In the genomic region with DNA sequence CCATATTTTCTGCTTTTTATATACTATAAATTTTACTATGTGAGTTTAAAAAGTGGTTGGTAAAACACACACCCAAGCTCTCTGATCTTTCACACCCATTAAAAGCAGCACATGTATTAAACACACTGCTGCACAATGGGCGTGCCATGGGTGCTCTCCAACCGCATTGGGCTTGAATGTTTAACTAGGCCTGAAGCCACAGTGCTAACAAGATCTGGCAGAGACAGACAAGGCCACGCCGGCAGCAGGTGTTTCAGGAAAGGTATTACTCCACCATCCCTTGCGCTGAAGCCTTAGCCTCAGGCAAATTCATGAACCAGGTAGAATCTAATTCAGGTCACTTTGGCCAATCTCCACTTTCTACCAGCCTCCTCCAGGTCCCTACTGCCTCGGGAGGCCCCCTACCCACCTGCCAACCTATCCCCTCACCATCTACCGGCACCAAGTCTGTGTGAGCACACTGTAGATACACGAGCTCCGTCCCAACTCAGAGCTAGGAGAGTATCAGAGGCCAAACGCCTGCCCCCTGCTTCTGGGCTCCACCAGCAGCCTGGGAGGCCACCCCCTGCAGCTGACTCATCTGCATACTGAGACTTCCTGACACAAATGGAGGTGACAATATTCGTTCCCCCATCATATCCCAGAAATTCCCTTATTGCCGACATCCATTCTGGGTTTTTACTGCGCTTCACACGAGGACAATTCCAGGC, we compare ENCODE assay signal across 12 cellular contexts.
DNase-seq lines count a peak whose midpoint lies in the region; ATAC-seq and TF ChIP-seq lines count a peak whose summit lies in the region.
"Had no signal": no experiment of that assay in that cellular context is flagged by ENCODE, and none has a peak within 500 bp of the region (broad histone marks: within the 10 kb centered on the region; RNA-seq: fewer than 3 reads in every experiment).

No MANE protein-coding gene starts in this region.

- H3K9me3 ChIP-seq in liver (ENCODE audit: control insufficient read depth in 4 of 4, low read length in 3 of 4): no peaks in the 10 kb centered on the region

- DNase-seq in COR-L47 (lab: John Stamatoyannopoulos, UW): peak; percentile 95
- DNase-seq in NCI-H1105 treated with DMSO at 0.1 percent for 48 hours (lab: John Stamatoyannopoulos, UW): peak; percentile 86
- DNase-seq in SHP77 treated with DMSO at 0.1 percent for 48 hours (lab: John Stamatoyannopoulos, UW): peak; percentile 86
- DNase-seq in CD14-positive monocyte (ENCODE audit: low spot score): no peak
- DNase-seq in H4 (ENCODE audit: low spot score): no peak

- H3K4me1 Mint-ChIP-seq in CD14-positive monocyte: peaks cover 33% of the 10 kb centered on the region

- peaks cover 2 to 30% (median 21%) of the 10 kb centered on the region in 4 donors for H3K4me1 ChIP-seq in liver (ENCODE audit: control insufficient read depth in 4 of 4, insufficient read depth in 4 of 4, low read length in 3 of 4)

- TF ChIP-seq RAD21 in liver (IDR thresholded peaks at IDR 0.05): peak; percentile 55 to 65

- H3K9me3 Mint-ChIP-seq in CD14-positive monocyte: peaks cover 0 to 6% (median 0%) of the 10 kb centered on the region in 7 donors
- H3K9me3 Mint-ChIP-seq: stimulated activated naive CD8-positive, alpha-beta T cell treated with anti-CD3 and anti-CD28 coated beads, Interleukin-15, Interleukin-2, amounts not matched to agents 100 ng/mL and 50 ng/mL, for 24 hours; T-helper 1 cell treated with Interleukin-12 subunit alpha and Interleukin-12 subunit beta and Interleukin-4 antibody, amounts not matched to agents 30 μg/mL and 1 μg/mL, for 36 hours had no signal

- H3K4me3 ChIP-seq in liver (ENCODE audit: low read depth in 1 of 3, low read length in 3 of 3): no peak overlapping the region
- H3K4me3 ChIP-seq: smooth muscle cell had no signal

- peak overlapping the region; percentile 53 to 86 for H3K27ac ChIP-seq in liver (ENCODE audit: low read depth in 1 of 2, low read length in 2 of 2)
- H3K27ac ChIP-seq: KMS-11 had no signal

- TF ChIP-seq CTCF in liver (IDR thresholded peaks at IDR 0.05; ENCODE audit: low read depth, low read length, missing input control) (no peak), CD14-positive monocyte (IDR thresholded peaks at IDR 0.05) (no peak)

- intact Hi-C loops in CD14-positive monocyte (cut with micrococcal nuclease): no loop called here

- 54% methylated on average over 14 of the region's 14 CpGs for WGBS in liver

- no peak overlapping the region for H3K9ac ChIP-seq in liver (ENCODE audit: low read depth in 1 of 2, low read length in 2 of 2)
- H3K9ac ChIP-seq: KMS-11 had no signal

- H3K27me3 ChIP-seq in liver (ENCODE audit: control insufficient read depth in 4 of 4, insufficient read depth in 4 of 4, low read length in 3 of 4): no peaks in the 10 kb centered on the region

- peak overlapping the region in 2 of 7 donors; percentile 6 to 46 for H3K27ac Mint-ChIP-seq in CD14-positive monocyte
- H3K27ac Mint-ChIP-seq: stimulated activated naive CD8-positive, alpha-beta T cell treated with anti-CD3 and anti-CD28 coated beads, Interleukin-15, Interleukin-2, amounts not matched to agents 100 ng/mL and 50 ng/mL, for 24 hours; T-helper 1 cell treated with Interleukin-12 subunit alpha and Interleukin-12 subunit beta and Interleukin-4 antibody, amounts not matched to agents 30 μg/mL and 1 μg/mL, for 36 hours had no signal

- H3K4me3 Mint-ChIP-seq in CD14-positive monocyte: no peak overlapping the region
- H3K4me3 Mint-ChIP-seq: stimulated activated naive CD8-positive, alpha-beta T cell treated with anti-CD3 and anti-CD28 coated beads, Interleukin-15, Interleukin-2, amounts not matched to agents 100 ng/mL and 50 ng/mL, for 24 hours; T-helper 1 cell treated with Interleukin-12 subunit alpha and Interleukin-12 subunit beta and Interleukin-4 antibody, amounts not matched to agents 30 μg/mL and 1 μg/mL, for 36 hours had no signal

- ATAC-seq in GM19328 (IDR thresholded peaks at IDR 0.05; ENCODE audit: unreplicated experiment) (no peak), GM18502 (IDR thresholded peaks at IDR 0.05; ENCODE audit: poor library complexity, unreplicated experiment) (no peak)

- H3K36me3 Mint-ChIP-seq in CD14-positive monocyte: peaks cover 7 to 14% of the 10 kb centered on the region in 2 donors

- H3K27me3 Mint-ChIP-seq in CD14-positive monocyte (ENCODE audit: low read depth in 3 of 3): peaks cover 0 to 3% (median 2%) of the 10 kb centered on the region in 3 donors
- H3K27me3 Mint-ChIP-seq: stimulated activated naive CD8-positive, alpha-beta T cell treated with anti-CD3 and anti-CD28 coated beads, Interleukin-15, Interleukin-2, amounts not matched to agents 100 ng/mL and 50 ng/mL, for 24 hours had no signal

- no peaks in the 10 kb centered on the region for H3K36me3 ChIP-seq in liver (ENCODE audit: control insufficient read depth in 4 of 4, insufficient read depth in 3 of 4, low read depth in 1 of 4, low read length in 3 of 4)

TF ChIP-seq in liver, 16 proteins besides CTCF, POLR2A, EP300 and RAD21:
- TF ChIP-seq TAF1 (conservative IDR thresholded peaks at IDR 0.05) (no peak), HNF4A (conservative IDR thresholded peaks at IDR 0.05) (peak; percentile 44 to 75), REST (IDR thresholded peaks at IDR 0.05) (peak; percentile 54), FOXA1 (IDR thresholded peaks at IDR 0.05) (peak; percentile 44), GABPA (IDR thresholded peaks at IDR 0.05 in 1 of 2, conservative IDR thresholded peaks at IDR 0.05 in 1 of 2) (no peak), YY1 (IDR thresholded peaks at IDR 0.05) (peak; percentile 79), FOXA2 (IDR thresholded peaks at IDR 0.05) (peak; percentile 68), HNF4G (IDR thresholded peaks at IDR 0.05) (no peak), ATF3 (IDR thresholded peaks at IDR 0.05) (no peak), EGR1 (IDR thresholded peaks at IDR 0.05; ENCODE audit: low read depth in 2 of 2) (peak in 1 of 2 donors; percentile 32), JUND (IDR thresholded peaks at IDR 0.05) (peak in 1 of 2 donors; percentile 28), RXRA (IDR thresholded peaks at IDR 0.05) (peak; percentile 66 to 82), SP1 (IDR thresholded peaks at IDR 0.05) (peak; percentile 73), NR2F2 (IDR thresholded peaks at IDR 0.05) (peak; percentile 11)
- TF ChIP-seq, protein P1, sequence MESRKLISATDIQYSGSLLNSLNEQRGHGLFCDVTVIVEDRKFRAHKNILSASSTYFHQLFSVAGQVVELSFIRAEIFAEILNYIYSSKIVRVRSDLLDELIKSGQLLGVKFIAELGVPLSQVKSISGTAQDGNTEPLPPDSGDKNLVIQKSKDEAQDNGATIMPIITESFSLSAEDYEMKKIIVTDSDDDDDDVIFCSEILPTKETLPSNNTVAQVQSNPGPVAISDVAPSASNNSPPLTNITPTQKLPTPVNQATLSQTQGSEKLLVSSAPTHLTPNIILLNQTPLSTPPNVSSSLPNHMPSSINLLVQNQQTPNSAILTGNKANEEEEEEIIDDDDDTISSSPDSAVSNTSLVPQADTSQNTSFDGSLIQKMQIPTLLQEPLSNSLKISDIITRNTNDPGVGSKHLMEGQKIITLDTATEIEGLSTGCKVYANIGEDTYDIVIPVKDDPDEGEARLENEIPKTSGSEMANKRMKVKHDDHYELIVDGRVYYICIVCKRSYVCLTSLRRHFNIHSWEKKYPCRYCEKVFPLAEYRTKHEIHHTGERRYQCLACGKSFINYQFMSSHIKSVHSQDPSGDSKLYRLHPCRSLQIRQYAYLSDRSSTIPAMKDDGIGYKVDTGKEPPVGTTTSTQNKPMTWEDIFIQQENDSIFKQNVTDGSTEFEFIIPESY (IDR thresholded peaks at IDR 0.05): peak; percentile 69
- TF ChIP-seq, protein P2, sequence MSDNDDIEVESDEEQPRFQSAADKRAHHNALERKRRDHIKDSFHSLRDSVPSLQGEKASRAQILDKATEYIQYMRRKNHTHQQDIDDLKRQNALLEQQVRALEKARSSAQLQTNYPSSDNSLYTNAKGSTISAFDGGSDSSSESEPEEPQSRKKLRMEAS (IDR thresholded peaks at IDR 0.05): peak; percentile 99

Comparison
In these comparisons a context has a peak if more than half of its experiments do, and no peak if none do; other contexts are left out.
1. DNase-seq: peak in COR-L47 (single experiment), NCI-H1105 treated with DMSO at 0.1 percent for 48 hours (single experiment) and SHP77 treated with DMSO at 0.1 percent for 48 hours (single experiment); none in CD14-positive monocyte (single experiment) and H4 (single experiment).